In genomic region chr6:159815410-159815809, GRCh38 we compare ENCODE assay signal across 21 cellular contexts. TPM values are rescaled to one million over a fixed set of nuclear protein-coding genes. Genes with fewer than 3 reads are reported as not detected.
DNase-seq lines count a peak whose midpoint lies in the region; ATAC-seq and TF ChIP-seq lines count a peak whose summit lies in the region.
"Had no signal": no experiment of that assay in that cellular context is flagged by ENCODE, and none has a peak within 500 bp of the region (broad histone marks: within the 10 kb centered on the region; RNA-seq: fewer than 3 reads in every experiment).

No MANE protein-coding gene starts in this region.

- no peaks in the 10 kb centered on the region for H4K20me1 ChIP-seq in neural progenitor cell (ENCODE audit: low read depth)
- H4K20me1 ChIP-seq: BLaER1 had no signal

- H3K9me3 Mint-ChIP-seq in neural progenitor cell = no peaks in the 10 kb centered on the region
- H3K9me3 Mint-ChIP-seq: CD4-positive, alpha-beta T cell had no signal

- no peaks in the 10 kb centered on the region for H3K9me3 ChIP-seq in BE2C
- no peaks in the 10 kb centered on the region for H3K9me3 ChIP-seq in neural progenitor cell (ENCODE audit: low read depth)
- no peaks in the 10 kb centered on the region for H3K9me3 ChIP-seq in vagina
- H3K9me3 ChIP-seq: BLaER1, HAP-1 had no signal

- no peak for ATAC-seq in HG03342 (IDR thresholded peaks at IDR 0.05; ENCODE audit: unreplicated experiment)

- DNase-seq in BE2C (peak; percentile 47), ELF-1 (ENCODE audit: low read depth, low spot score) (peak; percentile 77), islet precursor cell (peak; percentile 97), neural progenitor cell (ENCODE audit: low spot score) (no peak), posterior vena cava (ENCODE audit: low spot score) (no peak), vagina (ENCODE audit: extremely low spot score in 2 of 2) (no peak)
- DNase-seq: CD4-positive, alpha-beta T cell; COR-L47; DMS79; GM23248; KG1; NCI-H1092 treated with DMSO at 0.1 percent for 48 hours; NCI-H1436 treated with DMSO at 0.1 percent for 48 hours; NCI-H1930; NCI-H226; NCI-H510A treated with DMSO at 0.1 percent for 48 hours; NCI-H748 treated with DMSO at 0.1 percent for 48 hours; NK-92 treated with Interleukin-12 subunit alpha and Interleukin-12 subunit beta, amount 100 ng/mL, for 24 hours had no signal

- peak overlapping the region; percentile 18 for H3K4me3 Mint-ChIP-seq in neural progenitor cell
- H3K4me3 Mint-ChIP-seq: CD4-positive, alpha-beta T cell had no signal

- no peaks in the 10 kb centered on the region for H3F3A ChIP-seq in neural progenitor cell (ENCODE audit: low read depth)

- H3K27ac ChIP-seq in neural progenitor cell (no peak overlapping the region), vagina (no peak overlapping the region)
- H3K27ac ChIP-seq: BLaER1, GM23248 had no signal

- H3K36me3 ChIP-seq in BE2C (no peaks in the 10 kb centered on the region), neural progenitor cell (no peaks in the 10 kb centered on the region), vagina (no peaks in the 10 kb centered on the region)
- H3K36me3 ChIP-seq: BLaER1, HAP-1 had no signal

- H3K36me3 Mint-ChIP-seq in neural progenitor cell = no peaks in the 10 kb centered on the region

- peaks cover 3% of the 10 kb centered on the region; the same call in 1 of the 2 replicates for H3K27me3 ChIP-seq in BE2C
- H3K27me3 ChIP-seq in neural progenitor cell = no peaks in the 10 kb centered on the region
- H3K27me3 ChIP-seq in vagina = no peaks in the 10 kb centered on the region
- H3K27me3 ChIP-seq: BLaER1 had no signal

- intact Hi-C loops in posterior vena cava (cut with DNase I) (no loop called here), vagina (cut with DNase I) (no loop called here)

- peaks cover 27% of the 10 kb centered on the region for H3K4me1 Mint-ChIP-seq in neural progenitor cell

- no peak overlapping the region for H2AFZ ChIP-seq in neural progenitor cell (replicated peaks)
- H2AFZ ChIP-seq: GM23248 had no signal

- no peaks in the 10 kb centered on the region for H3K4me1 ChIP-seq in BE2C
- no peaks in the 10 kb centered on the region for H3K4me1 ChIP-seq in neural progenitor cell
- H3K4me1 ChIP-seq in vagina = no peaks in the 10 kb centered on the region
- H3K4me1 ChIP-seq: HAP-1 had no signal

- no peak overlapping the region for H3K9ac ChIP-seq in neural progenitor cell
- H3K9ac ChIP-seq: BLaER1, GM23248 had no signal

- no peak for TF ChIP-seq CTCF in BE2C (IDR thresholded peaks at IDR 0.05; ENCODE audit: low read depth, low read length)
- TF ChIP-seq CTCF in neural progenitor cell (IDR thresholded peaks at IDR 0.05) = no peak
- TF ChIP-seq CTCF in vagina (IDR thresholded peaks at IDR 0.05) = no peak

- no peak for TF ChIP-seq POLR2A in vagina (IDR thresholded peaks at IDR 0.05)

- no peaks in the 10 kb centered on the region for H3K79me2 ChIP-seq in neural progenitor cell (ENCODE audit: low read depth)

- H3K4me3 ChIP-seq in BE2C (ENCODE audit: low read depth, low read length) (no peak overlapping the region), neural progenitor cell (no peak overlapping the region), vagina (no peak overlapping the region)
- H3K4me3 ChIP-seq: BLaER1, GM23248, HAP-1 had no signal

- peaks cover 2% of the 10 kb centered on the region for H3K27me3 Mint-ChIP-seq in neural progenitor cell (ENCODE audit: insufficient read depth, low read depth)
- H3K27me3 Mint-ChIP-seq: CD4-positive, alpha-beta T cell had no signal

- peak overlapping the region; percentile 53 for H3K27ac Mint-ChIP-seq in neural progenitor cell
- H3K27ac Mint-ChIP-seq: CD4-positive, alpha-beta T cell had no signal

- H3K4me2 ChIP-seq in neural progenitor cell = no peak overlapping the region
- H3K4me2 ChIP-seq: BLaER1 had no signal

RNA-seq across cellular contexts. Expression of gene PNLDC1, which starts 15.3 kb away (rescaled TPM):
- polyA plus RNA-seq in BE2C (2012; ENCODE audit: insufficient read depth, insufficient read length, low read depth) = 0.40 TPM
- total RNA-seq in neural progenitor cell (ENCODE audit: low replicate concordance) = 0.06 TPM in 1 of 2 replicates, not detected in the other
- total RNA-seq in posterior vena cava = under 1 TPM in 1 of 2 donors, not detected in 1; 0.19 TPM
- not detected for total RNA-seq in vagina
- total RNA-seq: GM23248 had no signal
- polyA plus RNA-seq: GM23248 had no signal

RNA-seq across cellular contexts. Expression of gene MRPL18, which starts 25.1 kb away (rescaled TPM):
- polyA plus RNA-seq in BE2C (2012; ENCODE audit: insufficient read depth, insufficient read length, low read depth) = 128 TPM
- total RNA-seq in neural progenitor cell (ENCODE audit: low replicate concordance) (64.5 and 69.1 TPM in 2 replicates), posterior vena cava (10 to 100 TPM; 62.9 to 66.4 TPM), vagina (58.7 TPM)

RNA-seq across cellular contexts. Expression of gene TCP1, which starts 26.0 kb away (rescaled TPM):
- 463 TPM for polyA plus RNA-seq in BE2C (2012; ENCODE audit: insufficient read depth, insufficient read length, low read depth)
- total RNA-seq in neural progenitor cell (ENCODE audit: low replicate concordance) (264 and 334 TPM in 2 replicates), posterior vena cava (100 to 1,000 TPM; 116 to 137 TPM), vagina (80.8 TPM)

RNA-seq across cellular contexts. Expression of gene ACAT2, which starts 53.6 kb away (rescaled TPM):
- polyA plus RNA-seq in BE2C (2012; ENCODE audit: insufficient read depth, insufficient read length, low read depth) = 12.2 TPM
- total RNA-seq in neural progenitor cell (ENCODE audit: low replicate concordance) (92.5 and 101 TPM in 2 replicates), posterior vena cava (10 to 100 TPM; 11.0 to 13.6 TPM), vagina (11.3 TPM)

Comparison
In these comparisons a context has a peak if more than half of its experiments do, and no peak if none do; other contexts are left out.
1. DNase-seq: peak in BE2C (single experiment), ELF-1 (single experiment) and islet precursor cell (single experiment); none in neural progenitor cell (single experiment), posterior vena cava (single experiment) and vagina (0 of 2).